Comparison of ENCODE assay signal across 32 cellular contexts in the genomic region with DNA sequence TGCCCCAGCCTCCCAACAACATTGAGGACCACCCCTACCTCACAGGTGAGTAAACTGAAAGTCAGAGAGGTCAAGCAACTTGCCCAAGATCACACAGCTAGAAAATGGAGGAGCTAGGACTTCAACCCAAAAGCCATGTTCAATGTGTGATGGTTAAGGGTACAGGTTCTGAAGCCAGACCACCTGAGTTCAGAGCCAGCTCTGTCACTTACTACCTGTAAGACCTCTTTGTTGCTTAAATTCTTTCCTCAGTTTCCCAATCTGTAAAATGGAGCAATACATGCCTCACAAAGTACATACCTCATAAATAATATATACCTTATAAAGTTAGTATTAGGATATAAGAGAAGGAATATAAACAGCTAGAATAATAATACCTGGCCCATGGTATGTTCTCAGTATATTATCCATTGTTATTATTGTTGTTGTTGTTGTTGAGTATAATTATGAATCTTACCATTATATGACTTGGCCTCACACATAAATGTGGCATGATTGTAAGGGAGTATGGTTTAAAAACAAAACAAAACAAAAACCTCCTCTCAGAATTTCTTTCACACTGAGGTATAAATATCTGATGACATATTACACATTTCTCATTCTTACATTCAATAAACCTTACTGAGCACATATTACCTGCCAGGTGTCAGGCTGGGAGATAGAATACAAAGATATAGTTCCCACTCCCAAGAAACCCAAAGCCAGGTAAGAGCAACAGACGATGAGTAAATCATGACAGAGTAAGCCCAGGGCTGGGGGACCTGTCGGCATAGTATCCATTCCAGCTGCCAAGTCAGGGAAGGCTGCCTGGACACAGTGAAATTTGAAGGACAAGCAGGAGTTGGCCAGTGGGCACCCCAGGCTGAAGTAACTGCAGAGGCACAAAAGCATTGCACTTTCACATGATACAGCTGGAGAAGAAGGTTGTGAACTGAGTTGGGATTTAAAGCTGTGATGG. TPM values are rescaled to one million over a fixed set of nuclear protein-coding genes. Genes with fewer than 3 reads are reported as not detected.
DNase-seq lines count a peak whose midpoint lies in the region; ATAC-seq, FAIRE-seq and TF ChIP-seq lines count a peak whose summit lies in the region.
"Had no signal": no experiment of that assay in that cellular context is flagged by ENCODE, and none has a peak within 500 bp of the region (broad histone marks: within the 10 kb centered on the region; RNA-seq: fewer than 3 reads in every experiment).

No MANE protein-coding gene starts in this region.

- H3K4me3 ChIP-seq in HepG2 (replicated peaks in 1 of 3; ENCODE audit: insufficient read depth in 1 of 3, low read depth in 2 of 3, low read length in 3 of 3) (no peak overlapping the region), right lobe of liver (no peak overlapping the region), mesendoderm (ENCODE audit: low read length) (no peak overlapping the region)
- H3K4me3 ChIP-seq: GM23248, heart left ventricle, upper lobe of left lung had no signal

- CTCF ChIA-PET in HepG2 (lab: Yijun Ruan, JAX; ENCODE audit: low intra/inter-chr PET ratio, low total read pairs): no interaction called here
- CTCF ChIA-PET in WTC11 (lab: Charles Lee): interaction anchor here (0.7 to 1.0 kb wide), 4 partner anchors 20 to 257 kb away, joined by 3 read pairs; no protein-coding TSS in a partner anchor

- H4K5ac ChIP-seq in mesendoderm (ENCODE audit: low read length): no peak overlapping the region

- BruUV-seq in HepG2 (replicated peaks; lab: Mats Ljungman, UMichigan): no TSS peak

- H2BK120ac ChIP-seq in mesendoderm (ENCODE audit: low read depth, low read length): no peak overlapping the region

- no peak overlapping the region for H3K18ac ChIP-seq in mesendoderm (ENCODE audit: low read length)

- H3K56ac ChIP-seq in mesendoderm (ENCODE audit: low read length): peak overlapping the region; percentile 50

- H3K27ac ChIP-seq in HepG2 (ENCODE audit: extremely low read length, insufficient read depth, low read length) (no peak overlapping the region), right lobe of liver (no peak overlapping the region), mesendoderm (ENCODE audit: low read depth, low read length) (no peak overlapping the region)
- H3K27ac ChIP-seq: GM23248, HL-60 had no signal

- intact Hi-C loops in HepG2 (cut with micrococcal nuclease; ENCODE audit: unreplicated experiment): no loop called here
- intact Hi-C loops in right lobe of liver (cut with DNase I): no loop called here

- H3K4me2 ChIP-seq in HepG2 (ENCODE audit: low read depth, low read length): no peak overlapping the region
- H3K4me2 ChIP-seq in mesendoderm (ENCODE audit: low read length): no peak overlapping the region
- H3K4me2 ChIP-seq: SK-N-SH had no signal

- H3K36me3 ChIP-seq in HepG2 (replicated peaks in 1 of 2; ENCODE audit: control insufficient read depth in 1 of 2, insufficient read depth in 2 of 2, low read length in 2 of 2) (no peaks in the 10 kb centered on the region), right lobe of liver (no peaks in the 10 kb centered on the region), mesendoderm (ENCODE audit: control insufficient read depth, insufficient read depth, low read length) (no peaks in the 10 kb centered on the region)
- H3K36me3 ChIP-seq: upper lobe of left lung had no signal

- no peaks in the 10 kb centered on the region for H3K27me3 Mint-ChIP-seq in WTC11 (ENCODE audit: low read depth)

- H3K79me1 ChIP-seq in mesendoderm (ENCODE audit: low read length): no peaks in the 10 kb centered on the region

- H3K79me2 ChIP-seq in HepG2 (ENCODE audit: insufficient read depth, low read length): no peaks in the 10 kb centered on the region
- no peaks in the 10 kb centered on the region for H3K79me2 ChIP-seq in mesendoderm (ENCODE audit: control insufficient read depth, insufficient read depth, low read length)

- no peak overlapping the region for H2AFZ ChIP-seq in HepG2 (ENCODE audit: low read length)
- H2AFZ ChIP-seq: GM23248 had no signal

- no peaks in the 10 kb centered on the region for H4K20me1 ChIP-seq in HepG2 (ENCODE audit: insufficient read depth, low read length)

- H3K9ac ChIP-seq in HepG2 (ENCODE audit: insufficient read depth, low read depth, low read length) (no peak overlapping the region), mesendoderm (ENCODE audit: low read length) (no peak overlapping the region)
- H3K9ac ChIP-seq: GM23248, SK-N-SH had no signal

- DNase-seq in HepG2 (ENCODE audit: low spot score): no peak
- no peak for DNase-seq in right lobe of liver
- no peak for DNase-seq in WTC11 (ENCODE audit: low spot score)
- no peak for DNase-seq in mesendoderm
- DNase-seq in DMS53 (lab: John Stamatoyannopoulos, UW): no peak
- DNase-seq in mucosa of gallbladder (ENCODE audit: low spot score): no peak
- DNase-seq: 8988T; activated CD4-positive, CD25-positive, alpha-beta regulatory T cell; activated naive CD4-positive, alpha-beta T cell treated with Interleukin-2 at 50 U/mL for 16 hours; activated T-cell treated with anti-CD3 and anti-CD28 coated beads, Interleukin-2, amount 50 U/mL, for 72 hours; Caco-2; central memory CD4-positive, alpha-beta T cell; dermis blood vessel endothelial cell; DMS79; GM23248; heart left ventricle; HFFc6; NCI-H1417; NCI-H2081; NCI-H69; nucleus accumbens; SK-N-SH; upper lobe of left lung had no signal

- H3K4me1 ChIP-seq in HepG2 (ENCODE audit: insufficient read depth, low read length): peaks cover 44% of the 10 kb centered on the region
- no peaks in the 10 kb centered on the region for H3K4me1 ChIP-seq in right lobe of liver
- H3K4me1 ChIP-seq in mesendoderm (ENCODE audit: control insufficient read depth, low read depth, low read length): peaks cover 4% of the 10 kb centered on the region

- no peak overlapping the region for H2BK5ac ChIP-seq in mesendoderm (ENCODE audit: low read length)

- peak overlapping the region; percentile 86 for H2AK5ac ChIP-seq in mesendoderm (ENCODE audit: low read length)

- H3K9me3 Mint-ChIP-seq in WTC11: peaks cover 6% of the 10 kb centered on the region
- H3K9me3 Mint-ChIP-seq: stimulated activated memory B cell treated with anti-CD40 and anti-IgM and Interleukin-4, amounts not matched to agents 10 μg/mL and 1 μg/mL and 100 μg/mL, for 72 hours had no signal

- no peaks in the 10 kb centered on the region for H3K36me3 Mint-ChIP-seq in WTC11
- H3K36me3 Mint-ChIP-seq: stimulated activated memory B cell treated with anti-CD40 and anti-IgM and Interleukin-4, amounts not matched to agents 10 μg/mL and 1 μg/mL and 100 μg/mL, for 72 hours had no signal

- H3K9me3 ChIP-seq in HepG2 (ENCODE audit: low read length) (no peaks in the 10 kb centered on the region), right lobe of liver (no peaks in the 10 kb centered on the region)
- H3K9me3 ChIP-seq: Caco-2, heart left ventricle, SK-N-SH, upper lobe of left lung had no signal

- TF ChIP-seq CTCF in HepG2 (CRISPR knock-in tag; IDR thresholded peaks at IDR 0.05) (no peak), right lobe of liver (IDR thresholded peaks at IDR 0.05) (no peak), WTC11 (IDR thresholded peaks at IDR 0.05) (no peak)

- ATAC-seq in HepG2 (no peak), right lobe of liver (no peak), WTC11 (no peak), GM18870 (IDR thresholded peaks at IDR 0.05; ENCODE audit: unreplicated experiment) (no peak), GM18868 (IDR thresholded peaks at IDR 0.05; ENCODE audit: unreplicated experiment) (no peak)
- ATAC-seq: activated T-cell treated with anti-CD3 and anti-CD28 coated beads, Interleukin-2, amount 50 U/mL, for 72 hours; esophagus mucosa; heart left ventricle; left ventricle myocardium superior; stimulated activated memory B cell treated with anti-CD40 and anti-IgM and Interleukin-4, amounts not matched to agents 10 μg/mL and 1 μg/mL and 100 μg/mL, for 72 hours had no signal

- no peak for TF ChIP-seq EP300 in HepG2 (IDR thresholded peaks at IDR 0.05; ENCODE audit: low read depth in 2 of 2, low read length in 2 of 2)
- TF ChIP-seq EP300 in HepG2 (CRISPR knock-in tag; IDR thresholded peaks at IDR 0.05; ENCODE audit: borderline replicate concordance): no peak

- no peak overlapping the region for H4K8ac ChIP-seq in mesendoderm (ENCODE audit: low read depth, low read length)

- H3K4me3 Mint-ChIP-seq in WTC11: no peak overlapping the region
- H3K4me3 Mint-ChIP-seq: activated T-cell treated with anti-CD3 and anti-CD28 coated beads, Interleukin-2, amount 50 U/mL, for 72 hours; HFFc6; stimulated activated memory B cell treated with anti-CD40 and anti-IgM and Interleukin-4, amounts not matched to agents 10 μg/mL and 1 μg/mL and 100 μg/mL, for 72 hours had no signal

- WGBS in HepG2 (ENCODE audit: low lambda C conversion rate): 65% methylated on average over 2 of the region's 2 CpGs
- WGBS in right lobe of liver (ENCODE audit: insufficient coverage, low coverage, low lambda C conversion rate, missing lambda C conversion rate): 61% methylated on average over 2 of the region's 2 CpGs
- no CpG with 5 or more reads among the region's 2 CpGs for WGBS in mesendoderm (ENCODE audit: extremely low coverage, insufficient coverage, low lambda C conversion rate)

- peak overlapping the region; percentile 46; the same call in 1 of the 2 replicates for H3K27ac Mint-ChIP-seq in WTC11
- H3K27ac Mint-ChIP-seq: activated T-cell treated with anti-CD3 and anti-CD28 coated beads, Interleukin-2, amount 50 U/mL, for 72 hours; HFFc6; stimulated activated memory B cell treated with anti-CD40 and anti-IgM and Interleukin-4, amounts not matched to agents 10 μg/mL and 1 μg/mL and 100 μg/mL, for 72 hours had no signal

- POLR2A ChIA-PET in HepG2 (lab: Yijun Ruan, JAX): no interaction called here
- POLR2A ChIA-PET in WTC11 (lab: Charles Lee): no interaction called here

- FAIRE-seq in HepG2 (lab: Jason Lieb, UNC): no peak
- FAIRE-seq: G401.6, keratinocyte had no signal

- H3K23ac ChIP-seq in mesendoderm (ENCODE audit: low read length): no peak overlapping the region

- H3K4ac ChIP-seq in mesendoderm (ENCODE audit: low read depth, low read length): no peak overlapping the region

- peaks cover 0 to 10% of the 10 kb centered on the region in 2 experiments; a peak in 2 of 5 replicates for H3K27me3 ChIP-seq in HepG2 (ENCODE audit: control insufficient read depth in 1 of 2, insufficient read depth in 2 of 2, low read length in 2 of 2)
- H3K27me3 ChIP-seq in right lobe of liver: no peaks in the 10 kb centered on the region
- no peaks in the 10 kb centered on the region for H3K27me3 ChIP-seq in mesendoderm (ENCODE audit: insufficient read depth, low read length, poor library complexity)
- H3K27me3 ChIP-seq: heart left ventricle, upper lobe of left lung had no signal

- TF ChIP-seq POLR2A in HepG2 (IDR thresholded peaks at IDR 0.05; ENCODE audit: insufficient read depth in 1 of 2, low read depth in 2 of 2, low read length in 2 of 2) (no peak), right lobe of liver (IDR thresholded peaks at IDR 0.05) (no peak)

- H2BK15ac ChIP-seq in mesendoderm (replicated peaks; ENCODE audit: low read depth): no peak overlapping the region

- TF ChIP-seq RAD21 in HepG2 (CRISPR knock-in tag; IDR thresholded peaks at IDR 0.05): no peak

- in situ Hi-C loops in HepG2 (cut with HindIII; ENCODE audit: extremely low pct_ligation_motif_present, low pct_unique_long_range_greater_than_20kb): no loop called here

- H3K4me1 Mint-ChIP-seq in WTC11: peaks cover 55% of the 10 kb centered on the region

RNA-seq across cellular contexts. Expression of gene CMKLR1, which starts 19.6 kb away (rescaled TPM):
- not detected in 2 replicates for total RNA-seq in HepG2 (2016; rRNA removed; fragmentation: Illumina TruSeq; extraction: Trizol)
- not detected in 2 replicates for total RNA-seq in HepG2 (2016; cell fraction: cytosol; rRNA removed; fragmentation: Illumina TruSeq; extraction: Trizol; ENCODE audit: low read depth)
- not detected in 2 replicates for total RNA-seq in HepG2 (2016; cell fraction: insoluble cytoplasmic fraction; rRNA removed; fragmentation: Illumina TruSeq; extraction: Trizol)
- total RNA-seq in HepG2 (2016; cell fraction: membrane; rRNA removed; fragmentation: Illumina TruSeq; extraction: Trizol): not detected in 2 replicates
- total RNA-seq in HepG2 (2016; cell fraction: nucleus; rRNA removed; fragmentation: Illumina TruSeq; extraction: Trizol): not detected in 2 replicates
- polyA plus RNA-seq in HepG2 (2011; rRNA removed): not detected in 2 replicates
- polyA plus RNA-seq in HepG2 (2011; cell fraction: cytosol; rRNA removed): 0.03 TPM in 1 of 2 replicates, not detected in the other
- polyA plus RNA-seq in HepG2 (2011; cell fraction: nucleus; rRNA removed): not detected in 2 replicates
- not detected in 2 replicates for polyA plus RNA-seq in HepG2 (2012)
- polyA plus RNA-seq in HepG2 (2016; cell fraction: cytosol; fragmentation: Illumina TruSeq; extraction: Trizol; ENCODE audit: low read depth): not detected in 2 replicates
- not detected in 2 replicates for polyA plus RNA-seq in HepG2 (2016; cell fraction: insoluble cytoplasmic fraction; fragmentation: Illumina TruSeq; extraction: Trizol; ENCODE audit: low read depth)
- not detected in 2 replicates for polyA plus RNA-seq in HepG2 (2016; cell fraction: membrane; fragmentation: Illumina TruSeq; extraction: Trizol; ENCODE audit: low read depth)
- not detected in 2 replicates for polyA plus RNA-seq in HepG2 (2016; cell fraction: nucleus; fragmentation: Illumina TruSeq; extraction: Trizol; ENCODE audit: insufficient read depth, low read depth)
- polyA minus RNA-seq in HepG2 (2011; rRNA and poly(A)+ RNA removed; ENCODE audit: low replicate concordance): not detected in 2 replicates
- not detected in 2 replicates for polyA minus RNA-seq in HepG2 (2011; cell fraction: cytosol; rRNA and poly(A)+ RNA removed)
- not detected in 2 replicates for polyA minus RNA-seq in HepG2 (2011; cell fraction: nucleus; rRNA and poly(A)+ RNA removed)
- 1 to 10 TPM; 1.5 to 8.2 (median 4.2) TPM for total RNA-seq in right lobe of liver
- 1.4 to 1.9 TPM (median 1.6 TPM) in 3 replicates for total RNA-seq in WTC11 (2021)
- polyA plus RNA-seq in mesendoderm (2013, experiment 1 of 2): 1.6 TPM
- polyA plus RNA-seq in mesendoderm (2013, experiment 2 of 2): 1.6 TPM
- 8.4 TPM for total RNA-seq in mucosa of gallbladder
- total RNA-seq: activated T-cell treated with anti-CD3 and anti-CD28 coated beads, Interleukin-2, amount 50 U/mL, for 72 hours; Caco-2; HFFc6; T-helper 1 cell treated with Interleukin-12 subunit alpha and Interleukin-12 subunit beta and Interleukin-4 antibody, amounts not matched to agents 30 ng/mL and 1 ng/mL, for 36 hours had no signal
- polyA plus RNA-seq: keratinocyte had no signal
